ENCODE assay signal across 14 cellular contexts in the genomic region with DNA sequence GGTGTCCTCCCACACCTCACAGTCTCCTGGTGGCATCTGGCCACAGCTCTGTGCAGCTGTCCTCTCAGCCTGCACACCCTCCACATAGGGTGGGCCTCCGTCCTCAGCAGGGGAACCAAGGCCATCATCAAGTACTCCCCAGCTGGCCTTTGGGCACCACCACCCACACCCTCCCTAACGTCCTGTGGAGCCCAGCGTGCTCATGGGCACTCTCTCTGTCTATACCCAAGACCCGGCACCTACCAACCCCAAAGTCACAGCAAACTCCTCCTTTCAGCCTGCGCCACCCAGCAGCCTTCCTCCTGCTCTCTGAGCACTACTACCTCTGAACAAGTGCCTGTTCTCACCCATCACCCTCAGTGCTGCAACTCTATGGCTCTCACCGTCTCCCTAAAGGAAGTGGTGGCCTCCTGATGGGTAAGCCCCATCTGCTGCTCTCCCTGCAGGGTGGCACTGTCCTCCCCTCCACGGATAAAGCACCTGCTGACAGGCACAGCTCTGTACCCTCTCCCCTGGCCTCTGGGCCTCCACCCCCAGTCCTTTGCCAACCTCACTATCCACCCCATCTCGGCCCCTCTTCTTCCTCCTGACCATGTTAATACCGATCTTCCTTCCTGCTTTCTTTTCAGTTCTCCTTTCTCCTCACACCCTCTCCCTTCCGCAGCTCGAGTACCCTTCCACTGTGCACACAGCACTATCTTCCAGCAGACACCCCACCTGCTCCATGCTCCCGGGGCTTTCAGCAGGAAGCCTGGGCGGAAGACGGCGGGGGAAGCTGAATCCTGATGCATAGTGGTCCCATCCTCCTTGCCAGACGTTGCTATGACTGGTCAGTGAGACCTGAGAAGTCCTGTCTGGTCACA. TPM values are rescaled to one million over a fixed set of nuclear protein-coding genes. Genes with fewer than 3 reads are reported as not detected.
DNase-seq lines count a peak whose midpoint lies in the region; ATAC-seq and TF ChIP-seq lines count a peak whose summit lies in the region.
"Had no signal": no experiment of that assay in that cellular context is flagged by ENCODE, and none has a peak within 500 bp of the region (broad histone marks: within the 10 kb centered on the region; RNA-seq: fewer than 3 reads in every experiment).

No MANE protein-coding gene starts in this region.

- no peak for ATAC-seq in activated naive CD4-positive, alpha-beta T cell treated with anti-CD3 and anti-CD28 coated beads, Interleukin-2, amount 50 U/mL, for 72 hours
- ATAC-seq in HG02571 (IDR thresholded peaks at IDR 0.05; ENCODE audit: unreplicated experiment) (peak; percentile 51), activated B cell treated with CpG ODN at 0.5 μM for 24 hours (ENCODE audit: low read depth) (peak; percentile 40)
- ATAC-seq: left lung had no signal

- H3K27me3 Mint-ChIP-seq in activated naive CD4-positive, alpha-beta T cell treated with anti-CD3 and anti-CD28 coated beads, Interleukin-2, amount 10 ng/mL, durations not matched to agents 7 days and 5 days: no peaks in the 10 kb centered on the region
- H3K27me3 Mint-ChIP-seq in activated B cell treated with CpG ODN at 0.5 μM for 24 hours (no peaks in the 10 kb centered on the region), type B pancreatic cell (no peaks in the 10 kb centered on the region), Calu3 (ENCODE audit: unreplicated experiment) (no peaks in the 10 kb centered on the region)

- POLR2A ChIA-PET in activated B cell treated with CpG ODN at 0.5 μM for 24 hours (lab: Charles Lee): no interaction called here

- CTCF ChIA-PET in activated naive CD4-positive, alpha-beta T cell treated with anti-CD3 and anti-CD28 coated beads, Interleukin-2, amount 10 ng/mL, durations not matched to agents 7 days and 5 days (lab: Charles Lee): interaction anchor here (1.2 kb wide), 1 partner anchor 123 kb away, joined by 3 read pairs; no protein-coding TSS in a partner anchor
- CTCF ChIA-PET in activated B cell treated with CpG ODN at 0.5 μM for 24 hours (lab: Charles Lee): no interaction called here
- CTCF ChIA-PET in Calu3 (lab: Charles Lee): no interaction called here

- intact Hi-C loops in activated B cell treated with CpG ODN at 0.5 μM for 24 hours (cut with micrococcal nuclease): no loop called here
- intact Hi-C loops in Calu3 (cut with micrococcal nuclease; ENCODE audit: unreplicated experiment): no loop called here

- H3K36me3 Mint-ChIP-seq in activated naive CD4-positive, alpha-beta T cell treated with anti-CD3 and anti-CD28 coated beads, Interleukin-2, amount 50 U/mL, for 72 hours: no peaks in the 10 kb centered on the region
- no peaks in the 10 kb centered on the region for H3K36me3 Mint-ChIP-seq in activated naive CD4-positive, alpha-beta T cell treated with anti-CD3 and anti-CD28 coated beads, Interleukin-2, amount 10 ng/mL, durations not matched to agents 7 days and 5 days
- H3K36me3 Mint-ChIP-seq in activated B cell treated with CpG ODN at 0.5 μM for 24 hours (ENCODE audit: low read depth) (peaks cover 16% of the 10 kb centered on the region), type B pancreatic cell (peaks cover 18% of the 10 kb centered on the region), Calu3 (ENCODE audit: insufficient read depth, unreplicated experiment) (no peaks in the 10 kb centered on the region)

- no peaks in the 10 kb centered on the region for H3K9me3 Mint-ChIP-seq in activated naive CD4-positive, alpha-beta T cell treated with anti-CD3 and anti-CD28 coated beads, Interleukin-2, amount 50 U/mL, for 72 hours
- H3K9me3 Mint-ChIP-seq in activated naive CD4-positive, alpha-beta T cell treated with anti-CD3 and anti-CD28 coated beads, Interleukin-2, amount 10 ng/mL, durations not matched to agents 7 days and 5 days: no peaks in the 10 kb centered on the region
- H3K9me3 Mint-ChIP-seq in activated B cell treated with CpG ODN at 0.5 μM for 24 hours: no peaks in the 10 kb centered on the region
- no peaks in the 10 kb centered on the region for H3K9me3 Mint-ChIP-seq in type B pancreatic cell
- H3K9me3 Mint-ChIP-seq in Calu3 (ENCODE audit: low read depth, unreplicated experiment): no peaks in the 10 kb centered on the region

- peaks cover 5% of the 10 kb centered on the region for H3K4me1 Mint-ChIP-seq in activated naive CD4-positive, alpha-beta T cell treated with anti-CD3 and anti-CD28 coated beads, Interleukin-2, amount 10 ng/mL, durations not matched to agents 7 days and 5 days
- H3K4me1 Mint-ChIP-seq in activated B cell treated with CpG ODN at 0.5 μM for 24 hours (peaks cover 25% of the 10 kb centered on the region), type B pancreatic cell (ENCODE audit: unreplicated experiment) (no peaks in the 10 kb centered on the region), Calu3 (ENCODE audit: low read depth, unreplicated experiment) (peaks cover 16% of the 10 kb centered on the region)

- no TSS peak for BruUV-seq in Calu3 (replicated peaks; lab: Mats Ljungman, UMichigan)

- H3K4me3 Mint-ChIP-seq in activated naive CD4-positive, alpha-beta T cell treated with anti-CD3 and anti-CD28 coated beads, Interleukin-2, amount 10 ng/mL, durations not matched to agents 7 days and 5 days: no peak overlapping the region
- H3K4me3 Mint-ChIP-seq in activated B cell treated with CpG ODN at 0.5 μM for 24 hours (peak overlapping the region; percentile 32), type B pancreatic cell (no peak overlapping the region), Calu3 (ENCODE audit: low read depth, unreplicated experiment) (no peak overlapping the region)

- TF ChIP-seq CTCF in activated B cell treated with CpG ODN at 0.5 μM for 24 hours (IDR thresholded peaks at IDR 0.05): no peak
- TF ChIP-seq CTCF in type B pancreatic cell (conservative IDR thresholded peaks at IDR 0.05): no peak
- no peak for TF ChIP-seq CTCF in Calu3 (IDR thresholded peaks at IDR 0.05; ENCODE audit: unreplicated experiment)

- H3K27ac Mint-ChIP-seq in activated naive CD4-positive, alpha-beta T cell treated with anti-CD3 and anti-CD28 coated beads, Interleukin-2, amount 50 U/mL, for 72 hours: peak overlapping the region; percentile 45 to 61
- H3K27ac Mint-ChIP-seq in activated naive CD4-positive, alpha-beta T cell treated with anti-CD3 and anti-CD28 coated beads, Interleukin-2, amount 10 ng/mL, durations not matched to agents 7 days and 5 days: no peak overlapping the region
- H3K27ac Mint-ChIP-seq in activated B cell treated with CpG ODN at 0.5 μM for 24 hours (no peak overlapping the region), type B pancreatic cell (peak overlapping the region; percentile 50), Calu3 (ENCODE audit: unreplicated experiment) (no peak overlapping the region)

- DNase-seq in activated naive CD4-positive, alpha-beta T cell treated with anti-CD3 and anti-CD28 coated beads, Interleukin-2, amount 50 U/mL, for 72 hours (ENCODE audit: low spot score in 2 of 2): no peak
- no peak for DNase-seq in activated naive CD4-positive, alpha-beta T cell treated with anti-CD3 and anti-CD28 coated beads, Interleukin-2, amount 10 ng/mL, durations not matched to agents 7 days and 5 days
- DNase-seq in activated B cell treated with CpG ODN at 0.5 μM for 24 hours (no peak), type B pancreatic cell (ENCODE audit: extremely low spot score, unreplicated experiment) (no peak), Calu3 (no peak), NCI-H1417 (lab: John Stamatoyannopoulos, UW) (no peak), NCI-H2107 treated with DMSO at 0.1 percent for 48 hours (lab: John Stamatoyannopoulos, UW; ENCODE audit: unreplicated experiment) (no peak)
- DNase-seq: activated CD4-positive, CD25-positive, alpha-beta regulatory T cell treated with anti-CD3 and anti-CD28 coated beads, Interleukin-2, amount 50 U/mL, for 72 hours; activated gamma-delta T cell treated with Interleukin-2 at 50 U/mL for 16 hours; left lung; NCI-H1105 treated with DMSO at 0.1 percent for 48 hours; NCI-H774; ovary had no signal

RNA-seq across cellular contexts. Expression of a gene that starts 31.5 kb away (rescaled TPM):
- total RNA-seq in activated naive CD4-positive, alpha-beta T cell treated with anti-CD3 and anti-CD28 coated beads, Interleukin-2, amount 50 U/mL, for 72 hours: 10 to 100 TPM; 24.5 to 74.0 TPM
- 34.8 and 36.2 TPM in 2 replicates for total RNA-seq in activated B cell treated with CpG ODN at 0.5 μM for 24 hours
- total RNA-seq in type B pancreatic cell (ENCODE audit: low replicate concordance): 53.6 and 56.4 TPM in 2 replicates
- 69.6 and 101 TPM in 2 replicates for total RNA-seq in Calu3 (2022)

Comparison
In these comparisons a context has a peak if more than half of its experiments do, and no peak if none do; other contexts are left out.
1. H3K27ac Mint-ChIP-seq: peak in activated naive CD4-positive, alpha-beta T cell treated with anti-CD3 and anti-CD28 coated beads, Interleukin-2, amount 50 U/mL, for 72 hours (2 of 2) and type B pancreatic cell (single experiment); none in activated naive CD4-positive, alpha-beta T cell treated with anti-CD3 and anti-CD28 coated beads, Interleukin-2, amount 10 ng/mL, durations not matched to agents 7 days and 5 days (single experiment), activated B cell treated with CpG ODN at 0.5 μM for 24 hours (single experiment) and Calu3 (single experiment).
2. ATAC-seq: peak in HG02571 (single experiment) and activated B cell treated with CpG ODN at 0.5 μM for 24 hours (single experiment); none in activated naive CD4-positive, alpha-beta T cell treated with anti-CD3 and anti-CD28 coated beads, Interleukin-2, amount 50 U/mL, for 72 hours (0 of 2).